Comparison of ENCODE assay signal across 16 cellular contexts in genomic region chrX:63918611-63919010, GRCh38.
DNase-seq lines count a peak whose midpoint lies in the region; ATAC-seq lines count a peak whose summit lies in the region.
"Had no signal": no experiment of that assay in that cellular context is flagged by ENCODE, and none has a peak within 500 bp of the region (broad histone marks: within the 10 kb centered on the region; RNA-seq: fewer than 3 reads in every experiment).

No MANE protein-coding gene starts in this region.

- no peaks in the 10 kb centered on the region for H3K36me3 Mint-ChIP-seq in effector memory CD8-positive, alpha-beta T cell (ENCODE audit: insufficient read depth)

- no peaks in the 10 kb centered on the region for H3K9me3 ChIP-seq in SJCRH30 (replicated peaks)
- H3K9me3 ChIP-seq: right lobe of liver, testis had no signal

- no peaks in the 10 kb centered on the region for H3K27me3 ChIP-seq in SJCRH30
- H3K27me3 ChIP-seq: right lobe of liver, testis had no signal

- DNase-seq in DMS53 (lab: John Stamatoyannopoulos, UW) (peak; percentile 69), HS-27A (ENCODE audit: low read depth) (peak; percentile 36), SJCRH30 (peak; percentile 19 to 59), hepatic stellate cell (ENCODE audit: low spot score) (peak; percentile 12), NOMO-1 treated with DMSO at 0.1 percent for 48 hours (lab: John Stamatoyannopoulos, UW; ENCODE audit: unreplicated experiment) (no peak)
- DNase-seq in effector memory CD8-positive, alpha-beta T cell, result no peak
- no peak for DNase-seq in central memory CD4-positive, alpha-beta T cell
- DNase-seq: activated CD4-positive, alpha-beta T cell treated with anti-CD3 and anti-CD28 coated beads for 36 hours; CD8-positive, alpha-beta memory T cell; H7; naive thymus-derived CD4-positive, alpha-beta T cell; NCI-H2107; right lobe of liver; testis had no signal

- no peak overlapping the region for H3K27ac ChIP-seq in SJCRH30
- H3K27ac ChIP-seq: right lobe of liver, testis had no signal

- ATAC-seq in effector memory CD8-positive, alpha-beta T cell (replicated peaks), result no peak
- no peak for ATAC-seq in HG03521 (IDR thresholded peaks at IDR 0.05; ENCODE audit: unreplicated experiment)
- ATAC-seq: activated CD4-positive, alpha-beta T cell treated with anti-CD3 and anti-CD28 coated beads for 36 hours; naive thymus-derived CD4-positive, alpha-beta T cell; right lobe of liver had no signal

- no peak overlapping the region for H3K4me3 Mint-ChIP-seq in effector memory CD8-positive, alpha-beta T cell
- H3K4me3 Mint-ChIP-seq: activated CD4-positive, alpha-beta T cell treated with anti-CD3 and anti-CD28 coated beads for 36 hours; CD8-positive, alpha-beta memory T cell; IgD-negative memory B cell; naive thymus-derived CD4-positive, alpha-beta T cell had no signal

- H3K4me3 ChIP-seq in SJCRH30, result no peak overlapping the region
- H3K4me3 ChIP-seq: right lobe of liver, testis had no signal

- no peaks in the 10 kb centered on the region for H3K27me3 Mint-ChIP-seq in effector memory CD8-positive, alpha-beta T cell
- H3K27me3 Mint-ChIP-seq: activated CD4-positive, alpha-beta T cell treated with anti-CD3 and anti-CD28 coated beads for 36 hours; naive thymus-derived CD4-positive, alpha-beta T cell had no signal

- peaks cover 8 to 9% of the 10 kb centered on the region in 2 donors for H3K9me3 Mint-ChIP-seq in effector memory CD8-positive, alpha-beta T cell

- no peak overlapping the region for H3K27ac Mint-ChIP-seq in effector memory CD8-positive, alpha-beta T cell
- H3K27ac Mint-ChIP-seq: activated CD4-positive, alpha-beta T cell treated with anti-CD3 and anti-CD28 coated beads for 36 hours; CD8-positive, alpha-beta memory T cell; IgD-negative memory B cell; naive thymus-derived CD4-positive, alpha-beta T cell had no signal

- no peaks in the 10 kb centered on the region for H3K36me3 ChIP-seq in SJCRH30
- H3K36me3 ChIP-seq: right lobe of liver had no signal

- peaks cover 19% of the 10 kb centered on the region for H3K4me1 ChIP-seq in SJCRH30
- H3K4me1 ChIP-seq: right lobe of liver, testis had no signal

- no peaks in the 10 kb centered on the region for H3K4me1 Mint-ChIP-seq in effector memory CD8-positive, alpha-beta T cell (ENCODE audit: low read depth in 2 of 2)
- H3K4me1 Mint-ChIP-seq: activated CD4-positive, alpha-beta T cell treated with anti-CD3 and anti-CD28 coated beads for 36 hours; CD8-positive, alpha-beta memory T cell; IgD-negative memory B cell; naive thymus-derived CD4-positive, alpha-beta T cell had no signal

Comparison
In these comparisons a context has a peak if more than half of its experiments do, and no peak if none do; other contexts are left out.
1. DNase-seq: peak in DMS53 (single experiment), HS-27A (single experiment), SJCRH30 (2 of 2) and hepatic stellate cell (single experiment); none in effector memory CD8-positive, alpha-beta T cell (0 of 3), NOMO-1 treated with DMSO at 0.1 percent for 48 hours (single experiment) and central memory CD4-positive, alpha-beta T cell (single experiment).